In the genomic region with DNA sequence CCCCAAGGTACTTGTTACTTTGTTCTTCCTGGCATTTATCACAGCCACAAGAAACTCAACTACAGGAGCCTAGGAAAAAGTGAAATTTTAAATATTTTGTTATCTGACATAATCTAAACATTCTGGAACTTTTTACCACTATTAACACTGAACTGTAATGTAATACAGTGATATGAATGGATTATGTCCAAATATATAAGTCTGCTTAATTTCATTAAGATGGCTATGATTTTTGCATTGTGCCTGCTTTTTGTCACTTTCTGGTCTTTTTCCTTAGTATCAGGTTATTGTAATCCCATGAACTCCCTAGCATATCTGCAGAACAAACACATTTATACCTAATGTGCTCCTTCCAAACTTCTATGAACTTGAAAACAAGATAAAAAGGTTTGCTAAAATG, we compare ENCODE assay signal across 21 cellular contexts.
"Had no signal": no experiment of that assay in that cellular context is flagged by ENCODE, and none has a peak within 500 bp of the region (broad histone marks: within the 10 kb centered on the region; RNA-seq: fewer than 3 reads in every experiment).

No MANE protein-coding gene starts in this region.

- H3K9me3 Mint-ChIP-seq: stimulated activated naive B cell treated with anti-CD40 and anti-IgM and Interleukin-4, amounts not matched to agents 10 μg/mL and 1 μg/mL and 100 μg/mL, for 72 hours had no signal

- H3K4me3 Mint-ChIP-seq: endodermal cell; neural crest cell; stimulated activated naive B cell treated with anti-CD40 and anti-IgM and Interleukin-4, amounts not matched to agents 10 μg/mL and 1 μg/mL and 100 μg/mL, for 72 hours; stimulated activated naive CD8-positive, alpha-beta T cell treated with anti-CD3 and anti-CD28 coated beads, Interleukin-15, amount 100 ng/mL, for 72 hours had no signal

- H3K27me3 Mint-ChIP-seq: stimulated activated naive B cell treated with anti-CD40 and anti-IgM and Interleukin-4, amounts not matched to agents 10 μg/mL and 1 μg/mL and 100 μg/mL, for 72 hours; stimulated activated naive CD8-positive, alpha-beta T cell treated with anti-CD3 and anti-CD28 coated beads, Interleukin-15, amount 100 ng/mL, for 72 hours had no signal

- H3K9me3 ChIP-seq: ovary, right atrium auricular region, sigmoid colon, testis, upper lobe of right lung, vagina had no signal

- H3K36me3 ChIP-seq: ovary had no signal

- ATAC-seq: heart right ventricle; left lobe of liver; stimulated activated naive B cell treated with anti-CD40 and anti-IgM and Interleukin-4, amounts not matched to agents 10 μg/mL and 1 μg/mL and 100 μg/mL, for 72 hours; stimulated activated naive CD8-positive, alpha-beta T cell treated with anti-CD3 and anti-CD28 coated beads, Interleukin-15, amount 100 ng/mL, for 72 hours; upper lobe of right lung had no signal

- H3K27me3 ChIP-seq: heart right ventricle, ovary, right atrium auricular region, sigmoid colon, testis, tibial nerve, upper lobe of right lung, vagina had no signal

- H3K27ac Mint-ChIP-seq: endodermal cell; stimulated activated naive B cell treated with anti-CD40 and anti-IgM and Interleukin-4, amounts not matched to agents 10 μg/mL and 1 μg/mL and 100 μg/mL, for 72 hours; stimulated activated naive CD8-positive, alpha-beta T cell treated with anti-CD3 and anti-CD28 coated beads, Interleukin-15, amount 100 ng/mL, for 72 hours had no signal

- DNase-seq: effector CD4-positive, alpha-beta T cell; endodermal cell; heart right ventricle; islet precursor cell; mammary epithelial cell; midbrain; ovary; sigmoid colon; stimulated activated CD4-positive, alpha-beta T cell treated with anti-CD3 and anti-CD28 coated beads, Interleukin-2, amount 100 ng/mL, for 24 hours; stimulated activated CD4-positive, alpha-beta T cell treated with anti-CD3 and anti-CD28 coated beads, Interleukin-4, amount 100 ng/mL, for 4 hours; stimulated activated naive B cell treated with anti-CD40 and anti-IgM and Interleukin-4, amounts not matched to agents 10 μg/mL and 1 μg/mL and 100 μg/mL, for 72 hours; stimulated activated naive CD8-positive, alpha-beta T cell treated with anti-CD3 and anti-CD28 coated beads, Interleukin-15, amount 100 ng/mL, for 72 hours; testis; upper lobe of right lung had no signal

- H3K4me3 ChIP-seq: coronary artery, heart right ventricle, ovary, right atrium auricular region, sigmoid colon, skin epidermis, testis, tibial nerve, upper lobe of right lung, vagina had no signal

- H3K4me1 Mint-ChIP-seq: endodermal cell, neural crest cell had no signal

- H3K4me1 ChIP-seq: testis had no signal
